8 cellular contexts compared by ENCODE assay signal in genomic region chr19:46265217-46265828, GRCh38. TPM values are rescaled to one million over a fixed set of nuclear protein-coding genes. Genes with fewer than 3 reads are reported as not detected.
DNase-seq lines count a peak whose midpoint lies in the region; ATAC-seq and TF ChIP-seq lines count a peak whose summit lies in the region.

No MANE protein-coding gene starts in this region.

- DNase-seq in GM04503 (ENCODE audit: low read depth) = peak; percentile 26
- DNase-seq in NAMALWA (ENCODE audit: low spot score) = peak; percentile 90
- peak; percentile 6 for DNase-seq in SKM-1 (lab: John Stamatoyannopoulos, UW; ENCODE audit: unreplicated experiment)
- DNase-seq in activated naive CD4-positive, alpha-beta T cell treated with anti-CD3 and anti-CD28 coated beads, Interleukin-2, amount 10 ng/mL, durations not matched to agents 7 days and 5 days = peak; percentile 79
- peak; percentile 61 for DNase-seq in glutamatergic neuron
- peak in 6 of 10 donors; percentile 31 to 89 (median 69) for DNase-seq in posterior cingulate gyrus
- DNase-seq in uterus = peak; percentile 52 to 74

- no peaks in the 10 kb centered on the region for H3K9me3 ChIP-seq in uterus

- peaks cover 64% of the 10 kb centered on the region for H3K27me3 Mint-ChIP-seq in activated naive CD4-positive, alpha-beta T cell treated with anti-CD3 and anti-CD28 coated beads, Interleukin-2, amount 10 ng/mL, durations not matched to agents 7 days and 5 days
- no peaks in the 10 kb centered on the region for H3K27me3 Mint-ChIP-seq in glutamatergic neuron (ENCODE audit: unreplicated experiment)

- H3K9me3 Mint-ChIP-seq in activated naive CD4-positive, alpha-beta T cell treated with anti-CD3 and anti-CD28 coated beads, Interleukin-2, amount 10 ng/mL, durations not matched to agents 7 days and 5 days = no peaks in the 10 kb centered on the region
- H3K9me3 Mint-ChIP-seq in glutamatergic neuron (ENCODE audit: unreplicated experiment) = no peaks in the 10 kb centered on the region

- CTCF ChIA-PET in activated naive CD4-positive, alpha-beta T cell treated with anti-CD3 and anti-CD28 coated beads, Interleukin-2, amount 10 ng/mL, durations not matched to agents 7 days and 5 days (lab: Charles Lee) = interaction anchor here (0.6 to 6.4 kb wide), 22 partner anchors 8 to 588 kb away, joined by 3 to 63 read pairs (median 3); no protein-coding TSS in a partner anchor

- no peaks in the 10 kb centered on the region for H3K36me3 Mint-ChIP-seq in activated naive CD4-positive, alpha-beta T cell treated with anti-CD3 and anti-CD28 coated beads, Interleukin-2, amount 10 ng/mL, durations not matched to agents 7 days and 5 days
- no peaks in the 10 kb centered on the region for H3K36me3 Mint-ChIP-seq in glutamatergic neuron (ENCODE audit: unreplicated experiment)

- H3K4me3 Mint-ChIP-seq in activated naive CD4-positive, alpha-beta T cell treated with anti-CD3 and anti-CD28 coated beads, Interleukin-2, amount 10 ng/mL, durations not matched to agents 7 days and 5 days = no peak overlapping the region
- no peak overlapping the region for H3K4me3 Mint-ChIP-seq in glutamatergic neuron (ENCODE audit: unreplicated experiment)

- no peaks in the 10 kb centered on the region for H3K27me3 ChIP-seq in uterus

- H3K27ac Mint-ChIP-seq in activated naive CD4-positive, alpha-beta T cell treated with anti-CD3 and anti-CD28 coated beads, Interleukin-2, amount 10 ng/mL, durations not matched to agents 7 days and 5 days = no peak overlapping the region
- H3K27ac Mint-ChIP-seq in glutamatergic neuron (ENCODE audit: unreplicated experiment) = no peak overlapping the region

- H3K4me1 Mint-ChIP-seq in activated naive CD4-positive, alpha-beta T cell treated with anti-CD3 and anti-CD28 coated beads, Interleukin-2, amount 10 ng/mL, durations not matched to agents 7 days and 5 days = peaks cover 18% of the 10 kb centered on the region
- H3K4me1 Mint-ChIP-seq in glutamatergic neuron (ENCODE audit: low read depth, unreplicated experiment) = no peaks in the 10 kb centered on the region

- H3K4me3 ChIP-seq in uterus = no peak overlapping the region

- H3K27ac ChIP-seq in uterus = no peak overlapping the region

- TF ChIP-seq CTCF in glutamatergic neuron (IDR thresholded peaks at IDR 0.05; ENCODE audit: partially characterized antibody, unreplicated experiment) = peak; percentile 93
- TF ChIP-seq CTCF in uterus (IDR thresholded peaks at IDR 0.05) = peak; percentile 83 to 92 (median 88)

- intact Hi-C loops in posterior cingulate gyrus (cut with DNase I) (loop anchor here (1.0 to 5.0 kb wide), 2 partner anchors 188 to 238 kb away; no protein-coding TSS in a partner anchor), uterus (cut with DNase I; ENCODE audit: low total_unique reads) (no loop called here)

- no peak for ATAC-seq in GM21526 (IDR thresholded peaks at IDR 0.05; ENCODE audit: low FRiP score, unreplicated experiment)

- H3K4me1 ChIP-seq in uterus = no peaks in the 10 kb centered on the region

- no peaks in the 10 kb centered on the region for H3K36me3 ChIP-seq in uterus

- no peak for TF ChIP-seq POLR2A in uterus (IDR thresholded peaks at IDR 0.05)

RNA-seq across cellular contexts. Expression of gene HIF3A, which starts 31.5 kb away (rescaled TPM):
- total RNA-seq in glutamatergic neuron (ENCODE audit: unreplicated experiment) (4.4 TPM), uterus (100 to 1,000 TPM in 2 of 4 donors, 10 to 100 TPM in 2; 21.5 to 212 (median 103) TPM)

RNA-seq across cellular contexts. Expression of gene IGFL1, which starts 35.8 kb away (rescaled TPM):
- total RNA-seq in glutamatergic neuron (ENCODE audit: unreplicated experiment) (not detected), uterus (not detected)

Comparison
In these comparisons a context has a peak if more than half of its experiments do, and no peak if none do; other contexts are left out.
1. DNase-seq: peak in every context shown above with its lines; median percentile 90 in NAMALWA; 79 in activated naive CD4-positive, alpha-beta T cell treated with anti-CD3 and anti-CD28 coated beads, Interleukin-2, amount 10 ng/mL, durations not matched to agents 7 days and 5 days; 69 in posterior cingulate gyrus; 63 in uterus; 61 in glutamatergic neuron; 26 in GM04503; 6 in SKM-1.